1 cellular context compared by ENCODE assay signal in genomic region chr13:48001127-48001881, GRCh38.
TF ChIP-seq lines count a peak whose summit lies in the region.

SUCLA2 (minus strand) TSS chr13:48001273; CDS start chr13:48001269, 4 bp downstream.

TF ChIP-seq in GM12878, 131 proteins besides CTCF, POLR2A, EP300 and RAD21 (continued from another document):
- TF ChIP-seq ZBTB33 (IDR thresholded peaks at IDR 0.05) (peak; percentile 90), TAF1 (IDR thresholded peaks at IDR 0.05; ENCODE audit: borderline replicate concordance, low read depth, low read length) (peak; percentile 55; the same call in 1 of the 2 replicates), CBX5 (IDR thresholded peaks at IDR 0.05; ENCODE audit: low read depth) (no peak), RCOR1 (conservative IDR thresholded peaks at IDR 0.05; ENCODE audit: low read depth, low read length) (0 out of 2 replicates have a peak, but pooled peaks have one; percentile 32), POU2F2 (IDR thresholded peaks at IDR 0.05; ENCODE audit: borderline replicate concordance, low read depth, low read length) (peak; percentile 46; the same call in 1 of the 3 replicates), TCF12 (IDR thresholded peaks at IDR 0.05; ENCODE audit: low read depth, low read length) (0 out of 2 replicates have a peak, but pooled peaks have one; percentile 13), PML (IDR thresholded peaks at IDR 0.05; ENCODE audit: low read length) (peak; percentile 66; the same call in 1 of the 2 replicates), IRF4 (IDR thresholded peaks at IDR 0.05; ENCODE audit: low read depth, low read length) (no peak), HCFC1 (IDR thresholded peaks at IDR 0.05; ENCODE audit: low read length) (peak; percentile 52; the same call in 1 of the 2 replicates), DPF2 (IDR thresholded peaks at IDR 0.05) (peak; percentile 48; the same call in 1 of the 2 replicates), RELB (IDR thresholded peaks at IDR 0.05; ENCODE audit: low read depth) (0 out of 2 replicates have a peak, but pooled peaks have one; percentile 56), IKZF1 (conservative IDR thresholded peaks at IDR 0.05) (peak; percentile 84), IRF3 (IDR thresholded peaks at IDR 0.05) (no peak), MXI1 (IDR thresholded peaks at IDR 0.05; ENCODE audit: low read depth, low read length) (peak; percentile 69), WRNIP1 (IDR thresholded peaks at IDR 0.05; ENCODE audit: borderline replicate concordance, low read depth, low read length) (no peak), ZNF217 (IDR thresholded peaks at IDR 0.05) (no peak), NBN (IDR thresholded peaks at IDR 0.05) (0 out of 2 replicates have a peak, but pooled peaks have one; percentile 16), SMARCA5 (IDR thresholded peaks at IDR 0.05) (peak; percentile 60; the same call in 1 of the 2 replicates), GATAD2B (conservative IDR thresholded peaks at IDR 0.05; ENCODE audit: low read depth) (0 out of 2 replicates have a peak, but pooled peaks have one; percentile 37), RELA (IDR thresholded peaks at IDR 0.05; ENCODE audit: borderline replicate concordance, partially characterized antibody) (peak; percentile 13), BACH1 (IDR thresholded peaks at IDR 0.05; ENCODE audit: borderline replicate concordance) (peak; percentile 21; the same call in 1 of the 2 replicates), TARDBP (IDR thresholded peaks at IDR 0.05; ENCODE audit: borderline replicate concordance) (no peak), BHLHE40 (IDR thresholded peaks at IDR 0.05; ENCODE audit: borderline replicate concordance in 1 of 2, low read depth in 2 of 2, low read length in 1 of 2) (no peak; a peak in 1 of 4 replicates), ASH2L (IDR thresholded peaks at IDR 0.05; ENCODE audit: borderline replicate concordance, low read depth) (peak; percentile 91; the same call in 1 of the 2 replicates), E2F4 (IDR thresholded peaks at IDR 0.05; ENCODE audit: low read depth, low read length) (0 out of 2 replicates have a peak, but pooled peaks have one; percentile 27), YBX1 (IDR thresholded peaks at IDR 0.05) (no peak), NRF1 (conservative IDR thresholded peaks at IDR 0.05; ENCODE audit: low read depth, low read length) (peak; percentile 91), RUNX3 (IDR thresholded peaks at IDR 0.05; ENCODE audit: low read length) (peak; percentile 51; the same call in 1 of the 2 replicates), FOXM1 (IDR thresholded peaks at IDR 0.05; ENCODE audit: low read depth, low read length) (no peak), ZBTB40 (IDR thresholded peaks at IDR 0.05; ENCODE audit: borderline replicate concordance) (0 out of 2 replicates have a peak, but pooled peaks have one; percentile 11), HDGF (IDR thresholded peaks at IDR 0.05) (0 out of 2 replicates have a peak, but pooled peaks have one; percentile 14), KAT2A (conservative IDR thresholded peaks at IDR 0.05; ENCODE audit: control insufficient read depth, low read depth, low read length) (no peak), SP1 (IDR thresholded peaks at IDR 0.05; ENCODE audit: low read depth, low read length) (peak; percentile 25)
